ENCODE assay signal across 1 cellular context in the genomic region with DNA sequence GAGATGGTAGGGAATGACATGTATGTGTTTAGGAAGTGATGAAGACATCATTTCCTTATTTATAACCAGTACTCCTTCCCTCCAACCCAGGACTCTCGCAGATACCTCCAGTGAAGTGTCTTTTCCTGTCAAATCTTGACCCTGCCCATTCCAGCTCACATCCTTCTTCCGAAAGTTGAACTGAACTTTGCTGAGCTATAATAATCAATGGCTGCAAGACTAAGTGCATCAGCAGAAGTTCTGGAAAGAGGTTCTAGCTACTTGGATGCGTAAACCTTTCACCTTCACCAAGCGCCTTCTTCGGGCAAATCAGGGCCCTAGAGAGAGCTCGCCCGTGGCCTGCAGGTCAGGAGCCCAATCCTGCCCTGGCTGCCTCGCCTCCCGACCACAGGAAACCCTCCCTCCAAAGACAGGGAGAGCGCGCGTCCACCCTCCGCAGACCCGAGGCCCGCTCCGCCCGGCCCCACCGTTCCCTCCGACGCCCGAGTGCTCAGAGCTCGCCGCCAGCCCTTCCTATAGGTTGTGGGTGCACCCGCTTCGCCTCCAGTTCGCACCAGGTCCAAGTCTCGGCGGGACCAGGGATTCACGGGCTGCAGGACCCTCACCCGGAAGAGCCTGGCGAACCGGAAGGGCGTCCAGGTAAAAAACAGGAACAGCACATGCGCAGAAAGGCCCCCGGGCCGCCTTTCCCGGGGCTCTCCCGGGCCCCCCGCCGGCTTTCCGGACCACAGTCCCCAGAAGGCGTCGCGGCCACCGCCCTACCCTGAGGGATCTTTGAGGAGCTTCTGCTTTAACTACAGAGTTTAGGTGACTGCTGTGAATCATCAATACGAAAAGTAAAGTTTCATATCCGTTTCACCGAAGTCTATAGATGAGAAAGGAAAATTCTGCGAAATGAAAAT.
A peak's percentile ranks its signal among the peaks of the same experiment; 100 is the strongest.
TF ChIP-seq lines count a peak whose summit lies in the region.

A gene (minus strand): TSS at position 617 of the 902 bp plus-strand sequence. CDS start 1,457 bp downstream, outside the sequence.

TF ChIP-seq in GM12878, 131 proteins besides CTCF, POLR2A, EP300 and RAD21 (continued from another document):
- TF ChIP-seq, protein P1, sequence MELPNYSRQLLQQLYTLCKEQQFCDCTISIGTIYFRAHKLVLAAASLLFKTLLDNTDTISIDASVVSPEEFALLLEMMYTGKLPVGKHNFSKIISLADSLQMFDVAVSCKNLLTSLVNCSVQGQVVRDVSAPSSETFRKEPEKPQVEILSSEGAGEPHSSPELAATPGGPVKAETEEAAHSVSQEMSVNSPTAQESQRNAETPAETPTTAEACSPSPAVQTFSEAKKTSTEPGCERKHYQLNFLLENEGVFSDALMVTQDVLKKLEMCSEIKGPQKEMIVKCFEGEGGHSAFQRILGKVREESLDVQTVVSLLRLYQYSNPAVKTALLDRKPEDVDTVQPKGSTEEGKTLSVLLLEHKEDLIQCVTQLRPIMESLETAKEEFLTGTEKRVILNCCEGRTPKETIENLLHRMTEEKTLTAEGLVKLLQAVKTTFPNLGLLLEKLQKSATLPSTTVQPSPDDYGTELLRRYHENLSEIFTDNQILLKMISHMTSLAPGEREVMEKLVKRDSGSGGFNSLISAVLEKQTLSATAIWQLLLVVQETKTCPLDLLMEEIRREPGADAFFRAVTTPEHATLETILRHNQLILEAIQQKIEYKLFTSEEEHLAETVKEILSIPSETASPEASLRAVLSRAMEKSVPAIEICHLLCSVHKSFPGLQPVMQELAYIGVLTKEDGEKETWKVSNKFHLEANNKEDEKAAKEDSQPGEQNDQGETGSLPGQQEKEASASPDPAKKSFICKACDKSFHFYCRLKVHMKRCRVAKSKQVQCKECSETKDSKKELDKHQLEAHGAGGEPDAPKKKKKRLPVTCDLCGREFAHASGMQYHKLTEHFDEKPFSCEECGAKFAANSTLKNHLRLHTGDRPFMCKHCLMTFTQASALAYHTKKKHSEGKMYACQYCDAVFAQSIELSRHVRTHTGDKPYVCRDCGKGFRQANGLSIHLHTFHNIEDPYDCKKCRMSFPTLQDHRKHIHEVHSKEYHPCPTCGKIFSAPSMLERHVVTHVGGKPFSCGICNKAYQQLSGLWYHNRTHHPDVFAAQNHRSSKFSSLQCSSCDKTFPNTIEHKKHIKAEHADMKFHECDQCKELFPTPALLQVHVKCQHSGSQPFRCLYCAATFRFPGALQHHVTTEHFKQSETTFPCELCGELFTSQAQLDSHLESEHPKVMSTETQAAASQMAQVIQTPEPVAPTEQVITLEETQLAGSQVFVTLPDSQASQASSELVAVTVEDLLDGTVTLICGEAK (IDR thresholded peaks at IDR 0.05; ENCODE audit: borderline replicate concordance): peak; percentile 49
- TF ChIP-seq KAT2A (conservative IDR thresholded peaks at IDR 0.05; ENCODE audit: control insufficient read depth, low read depth, low read length) (no peak), SUZ12 (IDR thresholded peaks at IDR 0.05; ENCODE audit: unreplicated experiment) (no peak), GABPA (IDR thresholded peaks at IDR 0.05; ENCODE audit: low read depth) (peak; percentile 75), GATAD2B (conservative IDR thresholded peaks at IDR 0.05; ENCODE audit: low read depth) (0 out of 2 replicates have a peak, but pooled peaks have one; percentile 31), CHD2 (IDR thresholded peaks at IDR 0.05; ENCODE audit: borderline replicate concordance, low read depth, low read length) (no peak), YBX1 (IDR thresholded peaks at IDR 0.05) (no peak), EED (IDR thresholded peaks at IDR 0.05; ENCODE audit: low read depth) (0 out of 2 replicates have a peak, but pooled peaks have one; percentile 29), NR2C1 (IDR thresholded peaks at IDR 0.05) (peak; percentile 61), IKZF2 (IDR thresholded peaks at IDR 0.05) (no peak), RCOR1 (conservative IDR thresholded peaks at IDR 0.05; ENCODE audit: low read depth, low read length) (no peak), SIX5 (IDR thresholded peaks at IDR 0.05; ENCODE audit: low read depth, low read length, severe bottlenecking) (peak; percentile 32), ETV6 (conservative IDR thresholded peaks at IDR 0.05 in 1 of 2, IDR thresholded peaks at IDR 0.05 in 1 of 2; ENCODE audit: borderline replicate concordance in 1 of 2, low read depth in 1 of 2) (no peak), IKZF1 (conservative IDR thresholded peaks at IDR 0.05) (peak; percentile 62), MYC (IDR thresholded peaks at IDR 0.05; ENCODE audit: insufficient read depth, insufficient read length, insufficient replicate concordance, low read length, severe bottlenecking) (no peak)
